ENCODE assay signal across 17 cellular contexts in the genomic region with DNA sequence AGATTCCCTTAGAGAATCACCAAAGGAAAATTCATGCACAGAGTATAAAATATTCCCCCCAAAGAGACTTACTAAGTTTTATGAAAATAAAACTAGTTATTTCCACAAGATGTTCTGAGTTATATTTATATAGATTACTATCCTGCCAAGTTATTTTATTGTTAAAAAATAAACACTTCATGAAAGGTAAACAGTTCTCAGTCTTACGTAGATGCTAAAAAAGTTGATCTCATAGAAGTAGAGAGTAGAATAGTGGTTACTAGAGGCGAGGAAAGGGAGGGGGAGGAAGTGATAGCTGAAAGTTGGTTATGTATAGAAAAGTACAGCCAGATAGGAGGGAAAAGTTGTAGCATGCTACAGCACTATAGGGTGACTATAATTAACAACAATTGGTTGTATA.
DNase-seq lines count a peak whose midpoint lies in the region; ATAC-seq lines count a peak whose summit lies in the region.
"Had no signal": no experiment of that assay in that cellular context is flagged by ENCODE, and none has a peak within 500 bp of the region (broad histone marks: within the 10 kb centered on the region; RNA-seq: fewer than 3 reads in every experiment).

No MANE protein-coding gene starts in this region.

- H3K9me3 Mint-ChIP-seq in activated CD4-positive, alpha-beta T cell treated with anti-CD3 and anti-CD28 coated beads for 36 hours (ENCODE audit: low read depth): no peaks in the 10 kb centered on the region

- H3K27ac Mint-ChIP-seq in T-helper 17 cell: peak overlapping the region; percentile 71
- H3K27ac Mint-ChIP-seq in activated CD4-positive, alpha-beta T cell treated with anti-CD3 and anti-CD28 coated beads for 36 hours: no peak overlapping the region

- POLR2A ChIA-PET in activated CD4-positive, alpha-beta T cell treated with anti-CD3 and anti-CD28 coated beads for 36 hours (lab: Charles Lee): no interaction called here

- no peaks in the 10 kb centered on the region for H3K9me3 ChIP-seq in T-helper 17 cell (ENCODE audit: control insufficient read depth, low read length, poor library complexity, severe bottlenecking)
- H3K9me3 ChIP-seq in iPS-18a (ENCODE audit: control insufficient read depth, low read depth, low read length): no peaks in the 10 kb centered on the region
- H3K9me3 ChIP-seq: HAP-1 had no signal

- H3K36me3 ChIP-seq in iPS-18a (ENCODE audit: control insufficient read depth, low read depth, low read length): no peaks in the 10 kb centered on the region
- H3K36me3 ChIP-seq: HAP-1 had no signal

- H3K4me1 Mint-ChIP-seq in T-helper 17 cell: peaks cover 6% of the 10 kb centered on the region
- H3K4me1 Mint-ChIP-seq in activated CD4-positive, alpha-beta T cell treated with anti-CD3 and anti-CD28 coated beads for 36 hours: peaks cover 1% of the 10 kb centered on the region

- H3K4me1 ChIP-seq in iPS-18a (ENCODE audit: control insufficient read depth, low read depth, low read length): peaks cover 19% of the 10 kb centered on the region
- H3K4me1 ChIP-seq: BLaER1 had no signal

- DNase-seq in NCI-H510A treated with DMSO at 0.1 percent for 48 hours (lab: John Stamatoyannopoulos, UW) (peak; percentile 80), NCI-H510A (lab: John Stamatoyannopoulos, UW) (no peak), T-helper 17 cell (no peak), substantia nigra (lab: John Stamatoyannopoulos, UW) (no peak), GM19240 (ENCODE audit: insufficient read length, low spot score) (no peak)
- DNase-seq in activated CD4-positive, alpha-beta T cell treated with anti-CD3 and anti-CD28 coated beads for 36 hours: no peak
- DNase-seq: DMS153, EL, NCI-H146, NCI-H2107, NCI-H748 treated with DMSO at 0.1 percent for 48 hours, PC-9 had no signal

- H3K27me3 ChIP-seq in iPS-18a (ENCODE audit: control insufficient read depth, insufficient read depth, low read length): no peaks in the 10 kb centered on the region
- H3K27me3 ChIP-seq: BLaER1 had no signal

- H3K27ac ChIP-seq in iPS-18a (ENCODE audit: low read length): no peak overlapping the region
- peak overlapping the region; percentile 82 for H3K27ac ChIP-seq in substantia nigra (ENCODE audit: low read depth, low read length, poor library complexity, severe bottlenecking)
- H3K27ac ChIP-seq: 22Rv1, BLaER1, PC-9 had no signal

- no peaks in the 10 kb centered on the region for H3K27me3 Mint-ChIP-seq in T-helper 17 cell
- no peaks in the 10 kb centered on the region for H3K27me3 Mint-ChIP-seq in activated CD4-positive, alpha-beta T cell treated with anti-CD3 and anti-CD28 coated beads for 36 hours

- CTCF ChIA-PET in activated CD4-positive, alpha-beta T cell treated with anti-CD3 and anti-CD28 coated beads for 36 hours (lab: Charles Lee): no interaction called here

- ATAC-seq in T-helper 17 cell: no peak
- ATAC-seq in activated CD4-positive, alpha-beta T cell treated with anti-CD3 and anti-CD28 coated beads for 36 hours: no peak
- no peak for ATAC-seq in GM19467 (IDR thresholded peaks at IDR 0.05; ENCODE audit: unreplicated experiment)

- H3K36me3 Mint-ChIP-seq in T-helper 17 cell (ENCODE audit: low read depth): no peaks in the 10 kb centered on the region
- H3K36me3 Mint-ChIP-seq in activated CD4-positive, alpha-beta T cell treated with anti-CD3 and anti-CD28 coated beads for 36 hours (ENCODE audit: low read depth): peaks cover 5% of the 10 kb centered on the region

- no peak overlapping the region for H3K4me3 Mint-ChIP-seq in T-helper 17 cell
- no peak overlapping the region for H3K4me3 Mint-ChIP-seq in activated CD4-positive, alpha-beta T cell treated with anti-CD3 and anti-CD28 coated beads for 36 hours

- intact Hi-C loops in activated CD4-positive, alpha-beta T cell treated with anti-CD3 and anti-CD28 coated beads for 36 hours (cut with DNase I, micrococcal nuclease): no loop called here

- H3K4me3 ChIP-seq in iPS-18a (ENCODE audit: low read length): peak overlapping the region; percentile 35
- H3K4me3 ChIP-seq: BLaER1, HAP-1, PC-9 had no signal

- H3K9ac ChIP-seq in iPS-18a (ENCODE audit: low read length): no peak overlapping the region
- H3K9ac ChIP-seq: BLaER1 had no signal
